Comparison of ENCODE assay signal across 30 cellular contexts in genomic region chr3:182816181-182816580, GRCh38.
"Had no signal": no experiment of that assay in that cellular context is flagged by ENCODE, and none has a peak within 500 bp of the region (broad histone marks: within the 10 kb centered on the region; RNA-seq: fewer than 3 reads in every experiment).

No MANE protein-coding gene starts in this region.

- H3K27ac Mint-ChIP-seq: activated naive CD4-positive, alpha-beta T cell treated with anti-CD3 and anti-CD28 coated beads, Interleukin-2, amount 10 ng/mL, durations not matched to agents 7 days and 5 days; activated naive CD8-positive, alpha-beta T cell treated with anti-CD3 and anti-CD28 coated beads, Interleukin-2, amount 50 U/mL, for 24 hours; stimulated activated naive B cell treated with anti-CD40 and anti-IgM and Interleukin-4, amounts not matched to agents 10 μg/mL and 1 μg/mL and 100 μg/mL, for 72 hours; T-helper 1 cell treated with Interleukin-12 subunit alpha and Interleukin-12 subunit beta and Interleukin-4 antibody, amounts not matched to agents 30 μg/mL and 1 μg/mL, for 36 hours had no signal

- H3K27me3 ChIP-seq: breast epithelium, esophagus muscularis mucosa, foreskin keratinocyte, heart left ventricle, left lung, sigmoid colon had no signal

- DNase-seq: activated CD4-positive, alpha-beta T cell treated with anti-CD3 and anti-CD28 coated beads for 48 hours; activated CD4-positive, alpha-beta T cell treated with anti-CD3 and anti-CD28 coated beads, Interleukin-2, amount 50 U/mL, for 48 hours; activated CD8-positive, alpha-beta memory T cell treated with anti-CD3 and anti-CD28 coated beads for 24 hours; activated gamma-delta T cell; activated naive CD4-positive, alpha-beta T cell treated with anti-CD3 and anti-CD28 coated beads, Interleukin-2, amount 10 ng/mL, durations not matched to agents 7 days and 5 days; activated naive CD8-positive, alpha-beta T cell treated with anti-CD3 and anti-CD28 coated beads, Interleukin-2, amount 50 U/mL, for 24 hours; central memory CD4-positive, alpha-beta T cell; dermis blood vessel endothelial cell; effector CD4-positive, alpha-beta T cell; foreskin keratinocyte; heart left ventricle; hypothalamus; left lung; mucosa of descending colon; sigmoid colon; SK-N-SH; stimulated activated CD4-positive, alpha-beta T cell treated with anti-CD3 and anti-CD28 coated beads, Interleukin-1b, Interleukin-23, amount 100 ng/mL, for 48 hours; stimulated activated CD4-positive, alpha-beta T cell treated with anti-CD3 and anti-CD28 coated beads, Interleukin-4, amount 100 ng/mL, for 4 hours; stimulated activated CD8-positive, alpha-beta memory T cell treated with anti-CD3 and anti-CD28 coated beads, Interleukin-4, amount 100 ng/mL, for 48 hours; stimulated activated naive B cell treated with anti-CD40 and anti-IgM and Interleukin-4, amounts not matched to agents 10 μg/mL and 1 μg/mL and 100 μg/mL, for 72 hours; SW 1271; T1000; trophoblast cell; WERI-Rb-1 had no signal

- H3K4me1 ChIP-seq: breast epithelium, foreskin keratinocyte had no signal

- H3K27ac ChIP-seq: breast epithelium, esophagus muscularis mucosa, foreskin keratinocyte, heart left ventricle, left lung, sigmoid colon, WERI-Rb-1 had no signal

- ATAC-seq: activated CD4-positive, CD25-positive, alpha-beta regulatory T cell treated with anti-CD3 and anti-CD28 coated beads, Interleukin-2, amount 50 U/mL, for 24 hours; activated naive CD8-positive, alpha-beta T cell treated with anti-CD3 and anti-CD28 coated beads, Interleukin-2, amount 50 U/mL, for 24 hours; foreskin keratinocyte; heart left ventricle; left lung; mucosa of descending colon; stimulated activated naive B cell treated with anti-CD40 and anti-IgM and Interleukin-4, amounts not matched to agents 10 μg/mL and 1 μg/mL and 100 μg/mL, for 72 hours had no signal

- H3K4me3 ChIP-seq: breast epithelium, esophagus muscularis mucosa, heart left ventricle, left lung, lung, mucosa of descending colon, sigmoid colon, smooth muscle cell had no signal

- H3K36me3 ChIP-seq: breast epithelium, WERI-Rb-1 had no signal

- H3K9me3 Mint-ChIP-seq: activated naive CD4-positive, alpha-beta T cell treated with anti-CD3 and anti-CD28 coated beads, Interleukin-2, amount 10 ng/mL, durations not matched to agents 7 days and 5 days; activated naive CD8-positive, alpha-beta T cell treated with anti-CD3 and anti-CD28 coated beads, Interleukin-2, amount 50 U/mL, for 24 hours; stimulated activated naive B cell treated with anti-CD40 and anti-IgM and Interleukin-4, amounts not matched to agents 10 μg/mL and 1 μg/mL and 100 μg/mL, for 72 hours; T-helper 1 cell treated with Interleukin-12 subunit alpha and Interleukin-12 subunit beta and Interleukin-4 antibody, amounts not matched to agents 30 μg/mL and 1 μg/mL, for 36 hours had no signal

- H3K27me3 Mint-ChIP-seq: activated naive CD4-positive, alpha-beta T cell treated with anti-CD3 and anti-CD28 coated beads, Interleukin-2, amount 10 ng/mL, durations not matched to agents 7 days and 5 days; activated naive CD8-positive, alpha-beta T cell treated with anti-CD3 and anti-CD28 coated beads, Interleukin-2, amount 50 U/mL, for 24 hours; stimulated activated naive B cell treated with anti-CD40 and anti-IgM and Interleukin-4, amounts not matched to agents 10 μg/mL and 1 μg/mL and 100 μg/mL, for 72 hours had no signal

- H3K4me3 Mint-ChIP-seq: activated naive CD4-positive, alpha-beta T cell treated with anti-CD3 and anti-CD28 coated beads, Interleukin-2, amount 10 ng/mL, durations not matched to agents 7 days and 5 days; activated naive CD8-positive, alpha-beta T cell treated with anti-CD3 and anti-CD28 coated beads, Interleukin-2, amount 50 U/mL, for 24 hours; stimulated activated naive B cell treated with anti-CD40 and anti-IgM and Interleukin-4, amounts not matched to agents 10 μg/mL and 1 μg/mL and 100 μg/mL, for 72 hours; T-helper 1 cell treated with Interleukin-12 subunit alpha and Interleukin-12 subunit beta and Interleukin-4 antibody, amounts not matched to agents 30 μg/mL and 1 μg/mL, for 36 hours had no signal

- H3K9me3 ChIP-seq: breast epithelium, esophagus muscularis mucosa, heart left ventricle, left lung, mucosa of descending colon, sigmoid colon, SK-N-SH had no signal
